28 cellular contexts compared by ENCODE assay signal in the genomic region with DNA sequence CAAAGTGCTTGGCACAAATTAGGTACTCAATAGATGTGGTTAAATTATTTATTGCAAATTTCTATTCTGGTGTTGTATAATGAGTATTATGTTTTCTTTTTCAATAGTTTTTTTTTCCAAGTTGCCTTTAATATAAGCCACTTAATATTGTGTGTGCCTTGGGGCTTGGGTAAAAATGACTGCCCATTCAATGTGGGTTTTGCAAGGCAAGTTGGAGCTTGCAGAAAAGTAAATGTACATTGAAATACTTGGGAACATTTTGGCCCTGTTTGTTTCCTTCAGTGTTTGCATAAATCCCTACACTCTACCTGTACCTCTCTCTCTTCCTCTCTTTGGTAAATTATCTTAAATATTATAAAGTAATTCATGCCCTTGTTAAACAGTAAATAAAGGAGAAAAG.
"Had no signal": no experiment of that assay in that cellular context is flagged by ENCODE, and none has a peak within 500 bp of the region (broad histone marks: within the 10 kb centered on the region; RNA-seq: fewer than 3 reads in every experiment).

No MANE protein-coding gene starts in this region.

- H3K36me3 ChIP-seq: esophagus squamous epithelium, neutrophil, pancreas, right lobe of liver, suprapubic skin, transverse colon, upper lobe of right lung, uterus had no signal

- H3K36me3 Mint-ChIP-seq: immature natural killer cell; natural killer cell treated with Interleukin-12 subunit alpha and Interleukin-12 subunit beta and Interleukin-15 and Interleukin-18, amount 100 ng/mL, for 72 hours had no signal

- H3K4me1 ChIP-seq: pancreas, suprapubic skin, uterus had no signal

- DNase-seq: effector CD8-positive, alpha-beta T cell; endodermal cell; erythroblast; esophagus squamous epithelium; foreskin melanocyte; hypothalamus; immature natural killer cell; islet precursor cell; mesenchymal stem cell; mucosa of descending colon; naive B cell; pancreas; right lobe of liver; small intestine; stimulated activated CD4-positive, alpha-beta T cell treated with anti-CD3 and anti-CD28 coated beads, Interleukin-15, amount 100 ng/mL, for 24 hours; stimulated activated CD4-positive, alpha-beta T cell treated with anti-CD3 and anti-CD28 coated beads, Interleukin-2, amount 100 ng/mL, for 48 hours; stimulated activated naive CD4-positive, alpha-beta T cell; stimulated activated naive CD8-positive, alpha-beta T cell treated with anti-CD3 and anti-CD28 coated beads, Interleukin-15, amount 100 ng/mL, for 72 hours; transverse colon; upper lobe of right lung; uterus had no signal

- ATAC-seq: mucosa of descending colon; natural killer cell treated with Interleukin-12 subunit alpha and Interleukin-12 subunit beta and Interleukin-15 and Interleukin-18, amount 100 ng/mL, for 72 hours; pancreas; right lobe of liver; stimulated activated naive CD8-positive, alpha-beta T cell treated with anti-CD3 and anti-CD28 coated beads, Interleukin-15, amount 100 ng/mL, for 72 hours; upper lobe of right lung had no signal

- H3K4me3 ChIP-seq: esophagus squamous epithelium, lung, mucosa of descending colon, pancreas, right lobe of liver, suprapubic skin, transverse colon, upper lobe of right lung, uterus had no signal

- H3K27ac Mint-ChIP-seq: dendritic cell treated with granulocyte-macrophage colony-stimulating factor and Interleukin-4, amounts not matched to agents 40 ng/mL and 50 ng/mL, for 4 days; endodermal cell; immature natural killer cell; mesothelial cell of epicardium; naive B cell; natural killer cell treated with Interleukin-12 subunit alpha and Interleukin-12 subunit beta and Interleukin-15 and Interleukin-18, amount 100 ng/mL, for 72 hours; stimulated activated naive CD8-positive, alpha-beta T cell treated with anti-CD3 and anti-CD28 coated beads, Interleukin-15, amount 100 ng/mL, for 72 hours had no signal

- H3K27ac ChIP-seq: neutrophil, pancreas, right lobe of liver, suprapubic skin, transverse colon, upper lobe of right lung, uterus had no signal

- H3K9me3 ChIP-seq: esophagus squamous epithelium, mucosa of descending colon, neutrophil, pancreas, right lobe of liver, suprapubic skin, transverse colon, upper lobe of right lung, uterus had no signal

- H3K4me1 Mint-ChIP-seq: immature natural killer cell, naive B cell had no signal

- H3K4me3 Mint-ChIP-seq: dendritic cell treated with granulocyte-macrophage colony-stimulating factor and Interleukin-4, amounts not matched to agents 40 ng/mL and 50 ng/mL, for 4 days; endodermal cell; immature natural killer cell; mesothelial cell of epicardium; naive B cell; natural killer cell treated with Interleukin-12 subunit alpha and Interleukin-12 subunit beta and Interleukin-15 and Interleukin-18, amount 100 ng/mL, for 72 hours; neural crest cell; stimulated activated naive CD8-positive, alpha-beta T cell treated with anti-CD3 and anti-CD28 coated beads, Interleukin-15, amount 100 ng/mL, for 72 hours had no signal

- H3K27me3 ChIP-seq: pancreas, right lobe of liver, suprapubic skin, transverse colon, upper lobe of right lung, uterus had no signal

- H3K9me3 Mint-ChIP-seq: immature natural killer cell had no signal
